In the genomic region with DNA sequence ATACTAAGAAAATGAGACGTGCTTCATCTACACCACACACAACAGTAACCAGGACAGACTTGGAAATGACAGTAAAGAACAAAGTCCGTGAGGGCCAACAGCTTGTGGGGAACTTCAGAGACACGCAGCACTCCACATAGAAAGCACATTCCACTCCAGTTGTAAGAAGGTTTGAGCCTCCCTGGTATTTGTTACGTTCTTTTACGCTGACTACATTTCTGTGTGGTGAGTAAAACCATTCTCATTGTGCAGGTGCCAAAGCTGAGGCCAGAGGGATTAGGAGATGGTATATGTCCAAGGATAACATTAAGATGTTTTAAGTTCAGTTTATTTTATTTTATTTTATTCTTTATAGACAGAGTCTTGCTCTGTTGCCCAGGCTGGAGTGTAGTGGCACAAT, we compare ENCODE assay signal across 28 cellular contexts.
DNase-seq lines count a peak whose midpoint lies in the region; ATAC-seq, FAIRE-seq and TF ChIP-seq lines count a peak whose summit lies in the region.
"Had no signal": no experiment of that assay in that cellular context is flagged by ENCODE, and none has a peak within 500 bp of the region (broad histone marks: within the 10 kb centered on the region; RNA-seq: fewer than 3 reads in every experiment).

No MANE protein-coding gene starts in this region.

- no peaks in the 10 kb centered on the region for H3K36me3 Mint-ChIP-seq in CD4-positive, alpha-beta T cell (ENCODE audit: low read depth)
- H3K36me3 Mint-ChIP-seq: activated naive CD4-positive, alpha-beta T cell treated with anti-CD3 and anti-CD28 coated beads, Interleukin-2, amount 50 U/mL, for 72 hours had no signal

- ATAC-seq in GM18498 (IDR thresholded peaks at IDR 0.05; ENCODE audit: unreplicated experiment): no peak
- ATAC-seq in CD4-positive, alpha-beta T cell (ENCODE audit: poor library complexity): no peak
- ATAC-seq: A549; activated naive CD4-positive, alpha-beta T cell treated with anti-CD3 and anti-CD28 coated beads, Interleukin-2, amount 50 U/mL, for 72 hours; mucosa of descending colon had no signal

- H3K4me1 ChIP-seq in suprapubic skin: no peaks in the 10 kb centered on the region
- H3K4me1 ChIP-seq: A549, ascending aorta, stomach had no signal

- peaks cover 3% of the 10 kb centered on the region for H3K9me3 Mint-ChIP-seq in CD4-positive, alpha-beta T cell

- POLR2A ChIA-PET in CD4-positive, alpha-beta T cell (lab: Charles Lee): no interaction called here

- CTCF ChIA-PET in CD4-positive, alpha-beta T cell (lab: Charles Lee): no interaction called here

- TF ChIP-seq CTCF in fibroblast of mammary gland (conservative IDR thresholded peaks at IDR 0.05; ENCODE audit: control insufficient read depth, insufficient read depth, low read depth, low read length) (no peak), suprapubic skin (IDR thresholded peaks at IDR 0.05) (no peak)
- no peak for TF ChIP-seq CTCF in CD4-positive, alpha-beta T cell (IDR thresholded peaks at IDR 0.05)

- no peak overlapping the region for H3K27ac Mint-ChIP-seq in CD4-positive, alpha-beta T cell
- H3K27ac Mint-ChIP-seq: activated naive CD4-positive, alpha-beta T cell treated with anti-CD3 and anti-CD28 coated beads, Interleukin-2, amount 50 U/mL, for 72 hours; progenitor cell of endocrine pancreas had no signal

- peaks cover 3% of the 10 kb centered on the region for H3K27me3 ChIP-seq in suprapubic skin
- no peaks in the 10 kb centered on the region for H3K27me3 ChIP-seq in CD4-positive, alpha-beta T cell (ENCODE audit: control insufficient read depth, insufficient read depth, low read length)
- H3K27me3 ChIP-seq: ascending aorta had no signal

- H3K4me3 ChIP-seq in fibroblast of mammary gland (ENCODE audit: control insufficient read depth, low read depth, low read length): no peak overlapping the region
- no peak overlapping the region for H3K4me3 ChIP-seq in suprapubic skin
- H3K4me3 ChIP-seq: A549, ascending aorta, mucosa of descending colon, stomach had no signal

- H3K4me3 Mint-ChIP-seq in CD4-positive, alpha-beta T cell: no peak overlapping the region

- TF ChIP-seq POLR2A in suprapubic skin (IDR thresholded peaks at IDR 0.05): no peak

- DNase-seq in AG08395 (ENCODE audit: low spot score) (peak; percentile 37), RCC 7860 (ENCODE audit: low spot score) (peak; percentile 63), fibroblast of mammary gland (ENCODE audit: low read depth) (peak; percentile 1), non-pigmented ciliary epithelial cell (ENCODE audit: low read depth) (peak; percentile 4), SW480 (ENCODE audit: low spot score) (no peak), suprapubic skin (ENCODE audit: low spot score in 2 of 2) (no peak)
- no peak for DNase-seq in CD4-positive, alpha-beta T cell
- DNase-seq: activated CD4-positive, alpha-beta T cell treated with anti-CD3 and anti-CD28 coated beads, Interleukin-2, amount 50 U/mL, for 4 hours; C1 segment of cervical spinal cord; Calu3; cerebellar nuclear complex; HCEC 1CT; hypothalamus; mucosa of descending colon; NCI-H1092 treated with DMSO at 0.1 percent for 48 hours; NCI-H2029; SHP77 treated with DMSO at 0.1 percent for 48 hours; stimulated activated CD8-positive, alpha-beta memory T cell treated with anti-CD3 and anti-CD28 coated beads, Interleukin-4, amount 100 ng/mL, for 48 hours; stomach; T1000 had no signal

- intact Hi-C loops in CD4-positive, alpha-beta T cell (cut with DNase I, micrococcal nuclease): no loop called here

- no peak for TF ChIP-seq EP300 in suprapubic skin (IDR thresholded peaks at IDR 0.05)

- 75% methylated on average over 5 of the region's 5 CpGs for WGBS in suprapubic skin

- no peaks in the 10 kb centered on the region for H3K36me3 ChIP-seq in suprapubic skin
- H3K36me3 ChIP-seq: ascending aorta, stomach had no signal

- H3K4me1 Mint-ChIP-seq in CD4-positive, alpha-beta T cell (ENCODE audit: low read depth): no peaks in the 10 kb centered on the region

- H3K27ac ChIP-seq in suprapubic skin: no peak overlapping the region
- no peak overlapping the region for H3K27ac ChIP-seq in CD4-positive, alpha-beta T cell (ENCODE audit: low read depth, low read length)
- H3K27ac ChIP-seq: A549, ascending aorta, HL-60, stomach had no signal

- no peaks in the 10 kb centered on the region for H3K9me3 ChIP-seq in suprapubic skin
- no peaks in the 10 kb centered on the region for H3K9me3 ChIP-seq in CD4-positive, alpha-beta T cell (ENCODE audit: control insufficient read depth, low read length)
- H3K9me3 ChIP-seq: ascending aorta, mucosa of descending colon, stomach had no signal

- peak; percentile 79 for FAIRE-seq in RCC 7860 (lab: Jason Lieb, UNC)
- FAIRE-seq: frontal cortex, GM19239 had no signal

- no peaks in the 10 kb centered on the region for H3K27me3 Mint-ChIP-seq in CD4-positive, alpha-beta T cell

Comparison
In these comparisons a context has a peak if more than half of its experiments do, and no peak if none do; other contexts are left out.
1. DNase-seq: peak in AG08395 (single experiment), RCC 7860 (single experiment), fibroblast of mammary gland (single experiment) and non-pigmented ciliary epithelial cell (single experiment); none in SW480 (single experiment), suprapubic skin (0 of 2) and CD4-positive, alpha-beta T cell (0 of 10).